27 cellular contexts compared by ENCODE assay signal in the genomic region with DNA sequence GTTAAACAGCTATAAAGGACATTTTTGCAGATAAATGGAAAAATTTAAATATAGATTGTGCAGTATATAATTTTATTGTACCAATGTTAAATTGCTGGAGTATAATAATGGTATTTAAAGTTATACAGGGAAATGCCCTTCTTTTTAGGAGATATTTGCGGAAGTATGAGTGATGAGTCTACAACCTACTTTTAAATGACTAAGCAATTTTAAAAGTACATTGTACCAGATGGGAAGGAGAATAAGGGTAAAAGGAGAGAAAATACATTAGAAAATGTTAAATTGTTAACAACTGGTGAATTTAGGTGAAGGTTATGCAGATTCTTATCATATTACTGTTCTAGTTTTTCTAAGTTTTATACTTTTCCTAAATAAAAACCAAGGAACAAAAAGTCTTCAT.
DNase-seq lines count a peak whose midpoint lies in the region; ATAC-seq and TF ChIP-seq lines count a peak whose summit lies in the region.
"Had no signal": no experiment of that assay in that cellular context is flagged by ENCODE, and none has a peak within 500 bp of the region (broad histone marks: within the 10 kb centered on the region; RNA-seq: fewer than 3 reads in every experiment).

No MANE protein-coding gene starts in this region.

- peak overlapping the region; percentile 54 for H3K4me3 ChIP-seq in SK-N-MC
- H3K4me3 ChIP-seq: body of pancreas, lower lobe of right lung, thyroid gland had no signal

- peaks cover 20% of the 10 kb centered on the region for H3K4me1 Mint-ChIP-seq in osteocyte (ENCODE audit: unreplicated experiment)
- H3K4me1 Mint-ChIP-seq: nephron progenitor cell had no signal

- peaks cover 17% of the 10 kb centered on the region for H3K36me3 Mint-ChIP-seq in osteocyte (ENCODE audit: unreplicated experiment)

- peaks cover 16% of the 10 kb centered on the region for H3K36me3 ChIP-seq in SK-N-MC (ENCODE audit: insufficient read depth, low read length)
- H3K36me3 ChIP-seq: lower lobe of right lung, thyroid gland had no signal

- no peaks in the 10 kb centered on the region for H3K9me3 ChIP-seq in SK-N-MC (ENCODE audit: low read depth, low read length)
- H3K9me3 ChIP-seq: body of pancreas, lower lobe of right lung, thyroid gland had no signal

- no peak overlapping the region for H3K4me3 Mint-ChIP-seq in osteocyte (ENCODE audit: unreplicated experiment)
- H3K4me3 Mint-ChIP-seq: activated naive CD8-positive, alpha-beta T cell treated with anti-CD3 and anti-CD28 coated beads, Interleukin-2, amount 50 U/mL, for 24 hours; B cell; nephron progenitor cell had no signal

- no peak for ATAC-seq in GM21786 (IDR thresholded peaks at IDR 0.05; ENCODE audit: unreplicated experiment)
- ATAC-seq: activated naive CD8-positive, alpha-beta T cell treated with anti-CD3 and anti-CD28 coated beads, Interleukin-2, amount 50 U/mL, for 24 hours; body of pancreas; lower lobe of right lung; sciatic nerve; SK-N-SH treated with all-trans-retinoic acid at 6 μM for 48 hours; stimulated activated naive CD8-positive, alpha-beta T cell treated with anti-CD3 and anti-CD28 coated beads, Interleukin-15, Interleukin-2, amounts not matched to agents 100 U/mL and 50 U/mL, for 24 hours had no signal

- H3K9me3 Mint-ChIP-seq in osteocyte (ENCODE audit: unreplicated experiment): no peaks in the 10 kb centered on the region
- H3K9me3 Mint-ChIP-seq: activated naive CD8-positive, alpha-beta T cell treated with anti-CD3 and anti-CD28 coated beads, Interleukin-2, amount 50 U/mL, for 24 hours; nephron progenitor cell had no signal

- DNase-seq in NOMO-1 (lab: John Stamatoyannopoulos, UW; ENCODE audit: unreplicated experiment in 2 of 2) (peak; percentile 9 to 70), NOMO-1 treated with dmso at 0.1 percent for 144 hours (lab: John Stamatoyannopoulos, UW; ENCODE audit: unreplicated experiment) (no peak), KBM-7 (peak; percentile 18), SK-N-MC (ENCODE audit: low read depth, low spot score) (no peak), osteocyte (ENCODE audit: extremely low spot score, unreplicated experiment) (no peak), activated gamma-delta T cell treated with Interleukin-2 at 50 U/mL for 16 hours (no peak), RPMI8226 (no peak)
- DNase-seq: activated CD8-positive, alpha-beta memory T cell treated with anti-CD3 and anti-CD28 coated beads, Interleukin-2, amount 50 U/mL, for 4 hours; activated effector memory CD4-positive, alpha-beta T cell treated with Interleukin-2 at 50 U/mL for 16 hours; activated naive CD8-positive, alpha-beta T cell treated with anti-CD3 and anti-CD28 coated beads, Interleukin-2, amount 50 U/mL, for 24 hours; body of pancreas; kidney; lower lobe of right lung; NCI-H1417 treated with DMSO at 0.1 percent for 48 hours; NCI-H446 treated with DMSO at 0.1 percent for 48 hours; nephron progenitor cell; posterior cingulate gyrus; stimulated activated CD4-positive, alpha-beta T cell treated with anti-CD3 and anti-CD28 coated beads, Interleukin-4, amount 100 ng/mL, for 4 hours; stimulated activated naive CD8-positive, alpha-beta T cell treated with anti-CD3 and anti-CD28 coated beads, Interleukin-15, Interleukin-2, amounts not matched to agents 100 U/mL and 50 U/mL, for 24 hours; thyroid gland had no signal

- TF ChIP-seq CTCF in osteocyte (IDR thresholded peaks at IDR 0.05): no peak

- no peaks in the 10 kb centered on the region for H3K27me3 Mint-ChIP-seq in osteocyte (ENCODE audit: unreplicated experiment)
- H3K27me3 Mint-ChIP-seq: activated naive CD8-positive, alpha-beta T cell treated with anti-CD3 and anti-CD28 coated beads, Interleukin-2, amount 50 U/mL, for 24 hours; B cell had no signal

- in situ Hi-C loops in KBM-7 (cut with MboI; ENCODE audit: low pct_unique_long_range_greater_than_20kb, low sequenced_read_pairs): no loop called here

- peak overlapping the region; percentile 96 for H3K27ac ChIP-seq in SK-N-MC
- H3K27ac ChIP-seq: 22Rv1, body of pancreas, epithelial cell of prostate, lower lobe of right lung, RWPE1, thyroid gland had no signal

- H3K27ac Mint-ChIP-seq in osteocyte (ENCODE audit: unreplicated experiment): peak overlapping the region; percentile 68
- H3K27ac Mint-ChIP-seq: activated naive CD8-positive, alpha-beta T cell treated with anti-CD3 and anti-CD28 coated beads, Interleukin-2, amount 50 U/mL, for 24 hours; B cell; nephron progenitor cell had no signal

- peak overlapping the region; percentile 16 for H3K9ac ChIP-seq in SK-N-MC (ENCODE audit: insufficient read length)

Comparison
In these comparisons a context has a peak if more than half of its experiments do, and no peak if none do; other contexts are left out.
1. DNase-seq: peak in NOMO-1 (2 of 2) and KBM-7 (single experiment); none in NOMO-1 treated with dmso at 0.1 percent for 144 hours (single experiment), SK-N-MC (single experiment), osteocyte (single experiment), activated gamma-delta T cell treated with Interleukin-2 at 50 U/mL for 16 hours (single experiment) and RPMI8226 (single experiment).